In genomic region chr2:219542931-219543595, GRCh38 we compare ENCODE assay signal across 8 cellular contexts. TPM values are rescaled to one million over a fixed set of nuclear protein-coding genes. Genes with fewer than 3 reads are reported as not detected.
DNase-seq lines count a peak whose midpoint lies in the region; ATAC-seq, FAIRE-seq and TF ChIP-seq lines count a peak whose summit lies in the region.

No MANE protein-coding gene starts in this region.

- peaks cover 13% of the 10 kb centered on the region for H3K36me3 ChIP-seq in astrocyte (ENCODE audit: insufficient read depth, low read length)

- H3K36me3 Mint-ChIP-seq in activated CD4-positive, alpha-beta T cell treated with anti-CD3 and anti-CD28 coated beads, Interleukin-2, amount 10 ng/mL, durations not matched to agents 7 days and 5 days (ENCODE audit: low read depth): no peaks in the 10 kb centered on the region
- H3K36me3 Mint-ChIP-seq in astrocyte (ENCODE audit: low read depth, unreplicated experiment): peaks cover 16% of the 10 kb centered on the region

- peak overlapping the region; percentile 89 for H3K27ac Mint-ChIP-seq in activated CD4-positive, alpha-beta T cell treated with anti-CD3 and anti-CD28 coated beads, Interleukin-2, amount 10 ng/mL, durations not matched to agents 7 days and 5 days
- H3K27ac Mint-ChIP-seq in astrocyte (ENCODE audit: unreplicated experiment): peak overlapping the region; percentile 87

- peak overlapping the region; percentile 84 for H3K9ac ChIP-seq in astrocyte (ENCODE audit: low read length)

- H3K27me3 ChIP-seq in astrocyte (ENCODE audit: insufficient read depth, low read length): no peaks in the 10 kb centered on the region

- peak overlapping the region; percentile 70 for H3K27ac ChIP-seq in astrocyte (ENCODE audit: low read depth, low read length)

- no peak for DNase-seq in activated CD4-positive, alpha-beta T cell treated with anti-CD3 and anti-CD28 coated beads, Interleukin-2, amount 10 ng/mL, durations not matched to agents 7 days and 5 days
- DNase-seq in activated CD4-positive, alpha-beta T cell treated with anti-CD3 and anti-CD28 coated beads, Interleukin-2, amount 50 U/mL, for 4 hours: no peak
- no peak for DNase-seq in Jurkat, Clone E6-1 (ENCODE audit: low read depth, low spot score)
- no peak for DNase-seq in astrocyte (ENCODE audit: low read depth)
- DNase-seq in stimulated activated CD8-positive, alpha-beta memory T cell treated with anti-CD3 and anti-CD28 coated beads, Interleukin-4, amount 100 ng/mL, for 24 hours (ENCODE audit: low read depth): peak; percentile 15
- DNase-seq in T-helper 9 cell: no peak

- peak; percentile 29 for ATAC-seq in GM21825 (IDR thresholded peaks at IDR 0.05; ENCODE audit: unreplicated experiment)

- H3K4me2 ChIP-seq in astrocyte (ENCODE audit: low read length): peak overlapping the region; percentile 96

- no peak for FAIRE-seq in astrocyte (lab: Jason Lieb, UNC)

- H3K9me3 ChIP-seq in astrocyte (ENCODE audit: insufficient read depth, low read depth, low read length) (no peaks in the 10 kb centered on the region), iPS-18c (ENCODE audit: control insufficient read depth, insufficient read depth, low read length) (no peaks in the 10 kb centered on the region)

- H3K4me3 Mint-ChIP-seq in activated CD4-positive, alpha-beta T cell treated with anti-CD3 and anti-CD28 coated beads, Interleukin-2, amount 10 ng/mL, durations not matched to agents 7 days and 5 days: peak overlapping the region; percentile 84
- peak overlapping the region; percentile 93 for H3K4me3 Mint-ChIP-seq in astrocyte (ENCODE audit: unreplicated experiment)

- H3K27me3 Mint-ChIP-seq in activated CD4-positive, alpha-beta T cell treated with anti-CD3 and anti-CD28 coated beads, Interleukin-2, amount 10 ng/mL, durations not matched to agents 7 days and 5 days: peaks cover 15% of the 10 kb centered on the region
- peaks cover 16% of the 10 kb centered on the region for H3K27me3 Mint-ChIP-seq in astrocyte (ENCODE audit: low read depth, unreplicated experiment)

- H2AFZ ChIP-seq in astrocyte (ENCODE audit: low read depth, low read length): peak overlapping the region; percentile 79

- H3K9me3 Mint-ChIP-seq in activated CD4-positive, alpha-beta T cell treated with anti-CD3 and anti-CD28 coated beads, Interleukin-2, amount 10 ng/mL, durations not matched to agents 7 days and 5 days: no peaks in the 10 kb centered on the region
- H3K9me3 Mint-ChIP-seq in astrocyte (ENCODE audit: unreplicated experiment): no peaks in the 10 kb centered on the region

- H3K79me2 ChIP-seq in astrocyte (ENCODE audit: insufficient read depth, low read length): peaks cover 35% of the 10 kb centered on the region

- H3K4me1 ChIP-seq in astrocyte (ENCODE audit: insufficient read depth, low read length): peaks cover 29% of the 10 kb centered on the region

- POLR2A ChIA-PET in activated CD4-positive, alpha-beta T cell treated with anti-CD3 and anti-CD28 coated beads, Interleukin-2, amount 10 ng/mL, durations not matched to agents 7 days and 5 days (lab: Charles Lee): no interaction called here

- CTCF ChIA-PET in activated CD4-positive, alpha-beta T cell treated with anti-CD3 and anti-CD28 coated beads, Interleukin-2, amount 10 ng/mL, durations not matched to agents 7 days and 5 days (lab: Charles Lee): interaction anchor here (1.0 to 7.3 kb wide), 11 partner anchors 9 to 147 kb away, joined by 3 to 79 read pairs (median 5); partner anchors contain the start of genes GMPPA and SPEG

- H4K20me1 ChIP-seq in astrocyte (ENCODE audit: insufficient read depth, low read length): peaks cover 47% of the 10 kb centered on the region

- H3K4me3 ChIP-seq in Jurkat, Clone E6-1 (ENCODE audit: low read length): peak overlapping the region; percentile 61
- peak overlapping the region; percentile 72 for H3K4me3 ChIP-seq in astrocyte (ENCODE audit: insufficient read depth, low read depth, low read length)
- peak overlapping the region; percentile 87 for H3K4me3 ChIP-seq in iPS-18c (ENCODE audit: insufficient read depth, low read depth, low read length)

- TF ChIP-seq CTCF in astrocyte (IDR thresholded peaks at IDR 0.05; ENCODE audit: insufficient read depth, low read depth, low read length): no peak

- peaks cover 24% of the 10 kb centered on the region for H3K4me1 Mint-ChIP-seq in activated CD4-positive, alpha-beta T cell treated with anti-CD3 and anti-CD28 coated beads, Interleukin-2, amount 10 ng/mL, durations not matched to agents 7 days and 5 days
- H3K4me1 Mint-ChIP-seq in astrocyte (ENCODE audit: low read depth, unreplicated experiment): peaks cover 12% of the 10 kb centered on the region

RNA-seq across cellular contexts. Expression of gene CHPF, which starts 0.5 kb away (rescaled TPM):
- 1 to 10 TPM; 6.4 to 7.8 TPM for total RNA-seq in activated CD4-positive, alpha-beta T cell treated with anti-CD3 and anti-CD28 coated beads, Interleukin-2, amount 10 ng/mL, durations not matched to agents 7 days and 5 days
- polyA plus RNA-seq in Jurkat, Clone E6-1 (2012; ENCODE audit: insufficient read depth, insufficient read length): 11.0 TPM
- 151 and 163 TPM in 2 replicates for total RNA-seq in astrocyte

RNA-seq across cellular contexts. Expression of gene TMEM198, which starts 0.8 kb away (rescaled TPM):
- total RNA-seq in activated CD4-positive, alpha-beta T cell treated with anti-CD3 and anti-CD28 coated beads, Interleukin-2, amount 10 ng/mL, durations not matched to agents 7 days and 5 days: under 1 TPM; 0.44 to 0.69 TPM
- 0.65 TPM for polyA plus RNA-seq in Jurkat, Clone E6-1 (2012; ENCODE audit: insufficient read depth, insufficient read length)
- 3.8 TPM in 2 replicates for total RNA-seq in astrocyte

RNA-seq across cellular contexts. Expression of gene OBSL1, which starts 28.3 kb away (rescaled TPM):
- not detected for total RNA-seq in activated CD4-positive, alpha-beta T cell treated with anti-CD3 and anti-CD28 coated beads, Interleukin-2, amount 10 ng/mL, durations not matched to agents 7 days and 5 days
- not detected for polyA plus RNA-seq in Jurkat, Clone E6-1 (2012; ENCODE audit: insufficient read depth, insufficient read length)
- 77.5 and 88.1 TPM in 2 replicates for total RNA-seq in astrocyte

RNA-seq across cellular contexts. Expression of gene ASIC4, which starts 28.8 kb away (rescaled TPM):
- total RNA-seq in activated CD4-positive, alpha-beta T cell treated with anti-CD3 and anti-CD28 coated beads, Interleukin-2, amount 10 ng/mL, durations not matched to agents 7 days and 5 days: not detected
- not detected for polyA plus RNA-seq in Jurkat, Clone E6-1 (2012; ENCODE audit: insufficient read depth, insufficient read length)
- 0.39 and 0.70 TPM in 2 replicates for total RNA-seq in astrocyte

RNA-seq across cellular contexts. Expression of gene INHA, which starts 29.0 kb away (rescaled TPM):
- not detected for total RNA-seq in activated CD4-positive, alpha-beta T cell treated with anti-CD3 and anti-CD28 coated beads, Interleukin-2, amount 10 ng/mL, durations not matched to agents 7 days and 5 days
- not detected for polyA plus RNA-seq in Jurkat, Clone E6-1 (2012; ENCODE audit: insufficient read depth, insufficient read length)
- 0.52 and 0.99 TPM in 2 replicates for total RNA-seq in astrocyte

Comparison
In these comparisons a context has a peak if more than half of its experiments do, and no peak if none do; other contexts are left out.
1. RNA of gene CHPF, which starts 0.5 kb away (total RNA-seq): 151 to 163 TPM in astrocyte; 6.4 to 7.8 TPM in activated CD4-positive, alpha-beta T cell treated with anti-CD3 and anti-CD28 coated beads, Interleukin-2, amount 10 ng/mL, durations not matched to agents 7 days and 5 days; every median in the first group is over 10 times any median in the second.
2. RNA of gene OBSL1, which starts 28.3 kb away (total RNA-seq): 77.5 to 88.1 TPM in astrocyte; not detected in activated CD4-positive, alpha-beta T cell treated with anti-CD3 and anti-CD28 coated beads, Interleukin-2, amount 10 ng/mL, durations not matched to agents 7 days and 5 days; every median in the first group is over 10 times any median in the second.
3. Peak in every context shown above with its lines, with median percentiles within 50 percentile points of each other: H3K4me3 ChIP-seq.